Comparison of ENCODE assay signal across 1 cellular context in genomic region chr4:665381-665750, GRCh38.
TF ChIP-seq lines count a peak whose summit lies in the region.

No MANE protein-coding gene starts in this region.

TF ChIP-seq in H1, 55 proteins besides CTCF, POLR2A, EP300 and RAD21:
- TF ChIP-seq GTF2F1 (IDR thresholded peaks at IDR 0.05; ENCODE audit: borderline replicate concordance, low read depth, low read length) (no peak), MAFK (IDR thresholded peaks at IDR 0.05; ENCODE audit: low read depth, low read length) (no peak), CBX8 (IDR thresholded peaks at IDR 0.05; ENCODE audit: borderline replicate concordance, low read depth, low read length) (no peak), EGR1 (IDR thresholded peaks at IDR 0.05; ENCODE audit: borderline replicate concordance, low read depth, low read length) (no peak), SIRT6 (IDR thresholded peaks at IDR 0.05; ENCODE audit: low read length) (no peak), CBX5 (IDR thresholded peaks at IDR 0.05; ENCODE audit: low read depth, low read length) (no peak), CEBPB (IDR thresholded peaks at IDR 0.05; ENCODE audit: low read depth, low read length) (no peak)
- TF ChIP-seq, protein P1, sequence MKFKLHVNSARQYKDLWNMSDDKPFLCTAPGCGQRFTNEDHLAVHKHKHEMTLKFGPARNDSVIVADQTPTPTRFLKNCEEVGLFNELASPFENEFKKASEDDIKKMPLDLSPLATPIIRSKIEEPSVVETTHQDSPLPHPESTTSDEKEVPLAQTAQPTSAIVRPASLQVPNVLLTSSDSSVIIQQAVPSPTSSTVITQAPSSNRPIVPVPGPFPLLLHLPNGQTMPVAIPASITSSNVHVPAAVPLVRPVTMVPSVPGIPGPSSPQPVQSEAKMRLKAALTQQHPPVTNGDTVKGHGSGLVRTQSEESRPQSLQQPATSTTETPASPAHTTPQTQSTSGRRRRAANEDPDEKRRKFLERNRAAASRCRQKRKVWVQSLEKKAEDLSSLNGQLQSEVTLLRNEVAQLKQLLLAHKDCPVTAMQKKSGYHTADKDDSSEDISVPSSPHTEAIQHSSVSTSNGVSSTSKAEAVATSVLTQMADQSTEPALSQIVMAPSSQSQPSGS (IDR thresholded peaks at IDR 0.05; ENCODE audit: low read length): no peak
